Comparison of ENCODE assay signal across 10 cellular contexts in genomic region chrX:39874202-39874816, GRCh38.
DNase-seq lines count a peak whose midpoint lies in the region; ATAC-seq and TF ChIP-seq lines count a peak whose summit lies in the region.
"Had no signal": no experiment of that assay in that cellular context is flagged by ENCODE, and none has a peak within 500 bp of the region (broad histone marks: within the 10 kb centered on the region; RNA-seq: fewer than 3 reads in every experiment).

No MANE protein-coding gene starts in this region.

- no peaks in the 10 kb centered on the region for H3K36me3 Mint-ChIP-seq in CD4-positive, CD25-positive, alpha-beta regulatory T cell
- peaks cover 0 to 8% of the 10 kb centered on the region in 2 donors for H3K36me3 Mint-ChIP-seq in activated T-cell treated with anti-CD3 and anti-CD28 coated beads, Interleukin-2, amount 50 U/mL, for 72 hours (ENCODE audit: insufficient read depth in 2 of 2)
- H3K36me3 Mint-ChIP-seq in WTC11 (no peaks in the 10 kb centered on the region), H9 (ENCODE audit: insufficient read depth in 1 of 3, low read depth in 3 of 3) (peaks cover 0 to 6% (median 4%) of the 10 kb centered on the region in 3 experiments; a peak in 4 of 7 replicates)

- H3T11ph ChIP-seq in H9 (ENCODE audit: low read length), result no peak overlapping the region

- H2AFZ ChIP-seq in H9 (ENCODE audit: low read length) (no peak overlapping the region), hepatocyte (no peak overlapping the region)

- H3K9me2 ChIP-seq in hepatocyte (replicated peaks; ENCODE audit: insufficient read depth), result no peaks in the 10 kb centered on the region

- no peak overlapping the region for H4K8ac ChIP-seq in H9 (replicated peaks; ENCODE audit: insufficient read length, low read depth, low read length)

- no peaks in the 10 kb centered on the region for H3K27me3 Mint-ChIP-seq in CD4-positive, CD25-positive, alpha-beta regulatory T cell
- H3K27me3 Mint-ChIP-seq in activated T-cell treated with anti-CD3 and anti-CD28 coated beads, Interleukin-2, amount 50 U/mL, for 72 hours (ENCODE audit: low read depth), result peaks cover 25% of the 10 kb centered on the region
- H3K27me3 Mint-ChIP-seq in WTC11 (ENCODE audit: low read depth) (no peaks in the 10 kb centered on the region; the same call in 1 of the 2 replicates), H9 (ENCODE audit: low read depth) (peaks cover 12% of the 10 kb centered on the region)

- no peak overlapping the region for H4K91ac ChIP-seq in H9 (ENCODE audit: insufficient read length, low read depth, low read length)

- H3K79me1 ChIP-seq in H9 (ENCODE audit: insufficient read depth, low read depth, low read length, poor library complexity, severe bottlenecking), result no peaks in the 10 kb centered on the region

- POLR2A ChIA-PET in WTC11 (lab: Charles Lee), result interaction anchor here (1.0 kb wide), 1 partner anchor 76 kb away, joined by 3 read pairs; no protein-coding TSS in a partner anchor

- no peak overlapping the region for H3K18ac ChIP-seq in H9 (ENCODE audit: insufficient read length, low read depth, low read length)

- no peak overlapping the region for H2BK20ac ChIP-seq in H9 (ENCODE audit: low read depth, low read length, poor library complexity, severe bottlenecking)

- DNase-seq in CD4-positive, CD25-positive, alpha-beta regulatory T cell, result peak in 1 of 3 donors; percentile 82
- peak; percentile 80 to 89 for DNase-seq in activated T-cell treated with anti-CD3 and anti-CD28 coated beads, Interleukin-2, amount 50 U/mL, for 72 hours
- DNase-seq in WTC11 (ENCODE audit: low spot score) (no peak), H9 (no peak), hepatocyte (ENCODE audit: low spot score) (no peak), SK-N-DZ (ENCODE audit: low spot score) (no peak)
- DNase-seq: BE2C, left cardiac atrium had no signal

- H3K4me1 ChIP-seq in CD4-positive, CD25-positive, alpha-beta regulatory T cell (ENCODE audit: control insufficient read depth, insufficient read depth, low read length, poor library complexity, severe bottlenecking), result peaks cover 12% of the 10 kb centered on the region
- H3K4me1 ChIP-seq in H9 (ENCODE audit: insufficient read depth, low read length) (peaks cover 3% of the 10 kb centered on the region; the same call in 1 of the 2 replicates), hepatocyte (ENCODE audit: insufficient read depth) (no peaks in the 10 kb centered on the region)

- H3K27ac ChIP-seq in CD4-positive, CD25-positive, alpha-beta regulatory T cell (ENCODE audit: insufficient read depth, low read length, poor library complexity, severe bottlenecking), result no peak overlapping the region
- H3K27ac ChIP-seq in H9 (ENCODE audit: insufficient read length, low read depth, low read length) (no peak overlapping the region), hepatocyte (no peak overlapping the region)

- no peaks in the 10 kb centered on the region for H3K36me3 ChIP-seq in CD4-positive, CD25-positive, alpha-beta regulatory T cell (ENCODE audit: control insufficient read depth, insufficient read depth, low read length)
- no peaks in the 10 kb centered on the region for H3K36me3 ChIP-seq in hepatocyte (replicated peaks; ENCODE audit: insufficient read depth, low read depth)
- H3K36me3 ChIP-seq: BE2C had no signal

- H3K4me3 ChIP-seq in CD4-positive, CD25-positive, alpha-beta regulatory T cell (ENCODE audit: low read depth, low read length), result no peak overlapping the region
- no peak overlapping the region for H3K4me3 ChIP-seq in hepatocyte

- H2BK12ac ChIP-seq in H9 (ENCODE audit: insufficient read length, low read depth, low read length), result no peak overlapping the region

- H3K4ac ChIP-seq in H9 (ENCODE audit: low read depth, low read length), result no peak overlapping the region

- H3K79me2 ChIP-seq in H9 (ENCODE audit: insufficient read depth, low read length) (no peaks in the 10 kb centered on the region), hepatocyte (no peaks in the 10 kb centered on the region)

- H3K4me3 Mint-ChIP-seq in CD4-positive, CD25-positive, alpha-beta regulatory T cell, result no peak overlapping the region
- peak overlapping the region; percentile 49 to 79 for H3K4me3 Mint-ChIP-seq in activated T-cell treated with anti-CD3 and anti-CD28 coated beads, Interleukin-2, amount 50 U/mL, for 72 hours
- H3K4me3 Mint-ChIP-seq in WTC11 (no peak overlapping the region), H9 (no peak overlapping the region)

- H3K14ac ChIP-seq in H9 (ENCODE audit: insufficient read depth, low read length), result no peak overlapping the region

- H3K9me3 ChIP-seq in CD4-positive, CD25-positive, alpha-beta regulatory T cell (ENCODE audit: control insufficient read depth in 2 of 2, low read length in 2 of 2), result no peaks in the 10 kb centered on the region
- H3K9me3 ChIP-seq in H9 (ENCODE audit: control insufficient read depth, low read depth, low read length) (no peaks in the 10 kb centered on the region), hepatocyte (ENCODE audit: low read depth) (no peaks in the 10 kb centered on the region)
- H3K9me3 ChIP-seq: BE2C had no signal

- TF ChIP-seq CTCF in WTC11 (IDR thresholded peaks at IDR 0.05) (no peak), H9 (conservative IDR thresholded peaks at IDR 0.05) (no peak), hepatocyte (IDR thresholded peaks at IDR 0.05; ENCODE audit: poor library complexity) (no peak)

- H3K9me3 Mint-ChIP-seq in CD4-positive, CD25-positive, alpha-beta regulatory T cell, result no peaks in the 10 kb centered on the region
- peaks cover 0 to 2% of the 10 kb centered on the region in 2 donors for H3K9me3 Mint-ChIP-seq in activated T-cell treated with anti-CD3 and anti-CD28 coated beads, Interleukin-2, amount 50 U/mL, for 72 hours
- H3K9me3 Mint-ChIP-seq in WTC11, result no peaks in the 10 kb centered on the region
- peaks cover 67 to 69% of the 10 kb centered on the region in 2 experiments for H3K9me3 Mint-ChIP-seq in H9

- no CpG with 5 or more reads among the region's 5 CpGs for WGBS in H9 (ENCODE audit: extremely low coverage, insufficient read length, low lambda C conversion rate)
- 69% methylated on average over 5 of the region's 5 CpGs for WGBS in hepatocyte (ENCODE audit: low lambda C conversion rate, missing lambda C conversion rate)

- H4K20me1 ChIP-seq in H9 (ENCODE audit: control insufficient read depth, insufficient read depth, insufficient read length) (no peaks in the 10 kb centered on the region), hepatocyte (ENCODE audit: insufficient read depth, poor library complexity, severe bottlenecking) (no peaks in the 10 kb centered on the region)

- peaks cover 5 to 27% (median 10%) of the 10 kb centered on the region in 4 donors for H3K4me1 Mint-ChIP-seq in CD4-positive, CD25-positive, alpha-beta regulatory T cell
- H3K4me1 Mint-ChIP-seq in activated T-cell treated with anti-CD3 and anti-CD28 coated beads, Interleukin-2, amount 50 U/mL, for 72 hours (ENCODE audit: low read depth), result peaks cover 62% of the 10 kb centered on the region
- H3K4me1 Mint-ChIP-seq in WTC11, result peaks cover 18% of the 10 kb centered on the region
- peaks cover 6 to 21% of the 10 kb centered on the region in 2 experiments for H3K4me1 Mint-ChIP-seq in H9

- H3K27ac Mint-ChIP-seq in CD4-positive, CD25-positive, alpha-beta regulatory T cell, result peak overlapping the region in 2 of 3 donors; percentile 8 to 60
- peak overlapping the region; percentile 93 for H3K27ac Mint-ChIP-seq in activated T-cell treated with anti-CD3 and anti-CD28 coated beads, Interleukin-2, amount 50 U/mL, for 72 hours
- H3K27ac Mint-ChIP-seq in WTC11 (no peak overlapping the region), H9 (no peak overlapping the region)

- H3K9ac ChIP-seq in H9 (ENCODE audit: extremely low read depth, insufficient read length, low read length), result no peak overlapping the region

- H3K56ac ChIP-seq in H9 (ENCODE audit: insufficient read length, low read depth, low read length), result no peak overlapping the region

- H3K4me2 ChIP-seq in H9 (ENCODE audit: insufficient read depth, insufficient read length, low read length) (no peak overlapping the region), hepatocyte (no peak overlapping the region)

- no peaks in the 10 kb centered on the region for H3K23me2 ChIP-seq in H9 (ENCODE audit: insufficient read length, low read depth, low read length, poor library complexity, severe bottlenecking)

- H3K23ac ChIP-seq in H9 (ENCODE audit: insufficient read length, low read depth, low read length), result no peak overlapping the region

- no peak overlapping the region for H4K5ac ChIP-seq in H9 (ENCODE audit: insufficient read length, low read depth, low read length)

- H3K27me3 ChIP-seq in CD4-positive, CD25-positive, alpha-beta regulatory T cell (ENCODE audit: control insufficient read depth, insufficient read depth, low read length), result no peaks in the 10 kb centered on the region
- H3K27me3 ChIP-seq in H9 (ENCODE audit: insufficient read depth, low read length), result no peaks in the 10 kb centered on the region
- no peaks in the 10 kb centered on the region for H3K27me3 ChIP-seq in hepatocyte
- H3K27me3 ChIP-seq: BE2C had no signal

- H2BK120ac ChIP-seq in H9 (ENCODE audit: low read depth, low read length, poor library complexity, severe bottlenecking), result no peak overlapping the region

- no peak overlapping the region for H2BK15ac ChIP-seq in H9 (ENCODE audit: low read depth, low read length)

- no peak overlapping the region for H2BK5ac ChIP-seq in H9 (ENCODE audit: insufficient read length, low read length)

- ATAC-seq in CD4-positive, CD25-positive, alpha-beta regulatory T cell (ENCODE audit: low read depth in 2 of 2), result no peak
- ATAC-seq in GM19395 (IDR thresholded peaks at IDR 0.05; ENCODE audit: unreplicated experiment) (peak; percentile 96), HG03139 (IDR thresholded peaks at IDR 0.05; ENCODE audit: unreplicated experiment) (peak; percentile 83), WTC11 (no peak)
- peak; percentile 78 to 80 for ATAC-seq in activated T-cell treated with anti-CD3 and anti-CD28 coated beads, Interleukin-2, amount 50 U/mL, for 72 hours (replicated peaks in 1 of 2)
- ATAC-seq: left cardiac atrium had no signal

- H2AK5ac ChIP-seq in H9 (ENCODE audit: insufficient read length, low read length), result no peak overlapping the region

- CTCF ChIA-PET in WTC11 (lab: Charles Lee), result no interaction called here

TF ChIP-seq in WTC11, 78 proteins besides CTCF, POLR2A, EP300 and RAD21 (continues in another document):
- TF ChIP-seq ZNF138 (CRISPR knock-in tag; conservative IDR thresholded peaks at IDR 0.05), result no peak

Comparison
In these comparisons a context has a peak if more than half of its experiments do, and no peak if none do; other contexts are left out.
1. ATAC-seq: peak in GM19395 (single experiment), HG03139 (single experiment) and activated T-cell treated with anti-CD3 and anti-CD28 coated beads, Interleukin-2, amount 50 U/mL, for 72 hours (2 of 2); none in CD4-positive, CD25-positive, alpha-beta regulatory T cell (0 of 2) and WTC11 (single experiment).
2. DNase-seq: peak in activated T-cell treated with anti-CD3 and anti-CD28 coated beads, Interleukin-2, amount 50 U/mL, for 72 hours (2 of 2); none in WTC11 (single experiment), H9 (single experiment), hepatocyte (single experiment) and SK-N-DZ (single experiment).
3. H3K27ac Mint-ChIP-seq: peak in CD4-positive, CD25-positive, alpha-beta regulatory T cell (2 of 3) and activated T-cell treated with anti-CD3 and anti-CD28 coated beads, Interleukin-2, amount 50 U/mL, for 72 hours (single experiment); none in WTC11 (single experiment) and H9 (0 of 3).
4. H3K4me3 Mint-ChIP-seq: peak in activated T-cell treated with anti-CD3 and anti-CD28 coated beads, Interleukin-2, amount 50 U/mL, for 72 hours (2 of 2); none in CD4-positive, CD25-positive, alpha-beta regulatory T cell (0 of 4), WTC11 (single experiment) and H9 (0 of 2).